ENCODE assay signal across 15 cellular contexts in genomic region chr6:132931313-132931712, GRCh38.
"Had no signal": no experiment of that assay in that cellular context is flagged by ENCODE, and none has a peak within 500 bp of the region (broad histone marks: within the 10 kb centered on the region; RNA-seq: fewer than 3 reads in every experiment).

No MANE protein-coding gene starts in this region.

- H3K27me3 ChIP-seq: breast epithelium, gastrocnemius medialis, tibial nerve, uterus had no signal

- ATAC-seq: activated CD8-positive, alpha-beta memory T cell treated with anti-CD3 and anti-CD28 coated beads, Interleukin-2, amount 10 ng/mL, durations not matched to agents 7 days and 5 days; heart left ventricle had no signal

- DNase-seq: activated B cell treated with CpG ODN at 0.5 μM for 24 hours; activated CD4-positive, alpha-beta memory T cell treated with anti-CD3 and anti-CD28 coated beads, Interleukin-2, amount 10 ng/mL, durations not matched to agents 7 days and 5 days; activated CD4-positive, alpha-beta T cell treated with anti-CD3 and anti-CD28 coated beads for 4 hours; activated CD8-positive, alpha-beta memory T cell treated with anti-CD3 and anti-CD28 coated beads, Interleukin-2, amount 10 ng/mL, durations not matched to agents 7 days and 5 days; activated naive CD4-positive, alpha-beta T cell treated with anti-CD3 and anti-CD28 coated beads, Interleukin-2, amount 50 U/mL, for 16 hours; aorta; cerebellar nuclear complex; cortex of kidney; gastrocnemius medialis; heart left ventricle; left ventricle myocardium inferior; stimulated activated CD4-positive, alpha-beta T cell treated with anti-CD3 and anti-CD28 coated beads, Interleukin-2, amount 100 ng/mL, for 24 hours; uterus had no signal

- H3K4me3 ChIP-seq: breast epithelium, gastrocnemius medialis, heart left ventricle, left ventricle myocardium inferior, tibial nerve, uterus had no signal

- H3K9me3 ChIP-seq: breast epithelium, gastrocnemius medialis, heart left ventricle, left ventricle myocardium inferior, tibial nerve, uterus had no signal

- H3K27ac ChIP-seq: gastrocnemius medialis, heart left ventricle, left ventricle myocardium inferior, uterus had no signal

- H3K4me1 ChIP-seq: breast epithelium, gastrocnemius medialis, heart left ventricle, left ventricle myocardium inferior, uterus had no signal

- H3K36me3 ChIP-seq: breast epithelium, gastrocnemius medialis, heart left ventricle, left ventricle myocardium inferior, tibial nerve, uterus had no signal
